ENCODE assay signal across 7 cellular contexts in the genomic region with DNA sequence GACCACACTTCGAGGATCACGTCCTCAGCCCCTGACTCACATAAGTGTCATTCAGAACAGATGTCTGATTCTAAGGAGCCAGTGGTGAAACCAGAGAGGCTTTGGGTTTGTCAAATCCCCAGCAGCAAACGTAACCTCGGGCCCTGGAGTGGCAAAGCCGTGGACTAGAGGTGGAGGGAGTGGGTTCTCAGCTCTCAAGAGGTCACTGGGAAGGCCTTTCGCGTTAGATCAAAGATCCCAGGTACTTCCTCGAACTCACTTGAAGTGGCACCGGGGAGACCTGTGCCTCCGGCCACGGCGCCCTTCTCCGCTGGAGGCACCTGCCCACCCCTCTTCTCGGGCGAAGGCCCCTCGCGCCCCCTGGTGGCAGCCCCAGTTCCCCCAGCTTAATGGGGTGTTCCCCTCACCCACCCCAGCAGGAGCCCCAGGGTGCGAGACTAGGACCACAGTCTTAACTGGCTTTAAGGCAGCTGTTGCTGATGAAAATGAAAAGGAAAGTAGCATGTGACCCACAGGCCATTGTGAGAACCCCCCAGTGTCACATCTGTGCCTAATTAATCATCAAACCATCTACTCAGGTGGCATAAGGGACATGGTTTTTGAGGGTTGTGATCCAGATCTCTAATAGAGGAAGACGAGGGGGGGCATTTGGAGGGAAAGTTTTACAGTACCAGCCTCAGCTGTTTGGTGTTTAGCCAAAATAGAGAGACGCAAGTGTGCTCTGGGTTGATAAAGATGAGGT. TPM values are rescaled to one million over a fixed set of nuclear protein-coding genes. Genes with fewer than 3 reads are reported as not detected.
DNase-seq lines count a peak whose midpoint lies in the region; ATAC-seq and TF ChIP-seq lines count a peak whose summit lies in the region.

No MANE protein-coding gene starts in this region.

- ATAC-seq in HG02623 (IDR thresholded peaks at IDR 0.05; ENCODE audit: unreplicated experiment) (peak; percentile 70), left colon (peak; percentile 92)

- intact Hi-C loops in left colon (cut with DNase I, micrococcal nuclease) = loop anchor here in 1 of 2 donors (10.0 kb wide), 1 partner anchor 500 kb away; no protein-coding TSS in a partner anchor

- TF ChIP-seq CTCF in GM13977 (IDR thresholded peaks at IDR 0.05; ENCODE audit: extremely low read depth, insufficient read depth, missing control alignments) (peak; percentile 90), cardiac fibroblast (IDR thresholded peaks at IDR 0.05; ENCODE audit: low read depth, low read length) (peak; percentile 93)

- DNase-seq in GM13977 (ENCODE audit: low spot score) = peak; percentile 90
- peak; percentile 3 for DNase-seq in NCI-H146 treated with DMSO at 0.1 percent for 48 hours (lab: John Stamatoyannopoulos, UW; ENCODE audit: unreplicated experiment)
- peak; percentile 62 to 78 (median 72) for DNase-seq in activated CD4-positive, CD25-positive, alpha-beta regulatory T cell (lab: John Stamatoyannopoulos, UW)
- DNase-seq in cardiac fibroblast (ENCODE audit: low read depth in 2 of 2) = peak; percentile 62 to 68
- peak; percentile 72 to 87 for DNase-seq in left colon
- DNase-seq in stimulated activated CD4-positive, alpha-beta T cell treated with anti-CD3 and anti-CD28 coated beads, Interleukin-2, amount 100 ng/mL, for 48 hours = peak; percentile 85 to 90

- H3K4me3 ChIP-seq in cardiac fibroblast (replicated peaks in 1 of 2; ENCODE audit: low read depth in 2 of 2, low read length in 2 of 2) = peak overlapping the region; percentile 45 to 49

- in situ Hi-C loops in GM13977 (cut with MboI; ENCODE audit: low pct_unique_long_range_greater_than_20kb, low sequenced_read_pairs, unreplicated experiment) = no loop called here

RNA-seq across cellular contexts. Expression of gene ESR2, which starts 0.7 kb away (rescaled TPM):
- under 1 TPM; 0.40 to 0.70 TPM for total RNA-seq in left colon

Comparison
In these comparisons a context has a peak if more than half of its experiments do, and no peak if none do; other contexts are left out.
1. Peak in every context shown above with its lines: DNase-seq, ATAC-seq and H3K4me3 ChIP-seq.
2. DNase-seq: peak in every context shown above with its lines; median percentile 90 in GM13977; 88 in stimulated activated CD4-positive, alpha-beta T cell treated with anti-CD3 and anti-CD28 coated beads, Interleukin-2, amount 100 ng/mL, for 48 hours; 80 in left colon; 72 in activated CD4-positive, CD25-positive, alpha-beta regulatory T cell; 65 in cardiac fibroblast; 3 in NCI-H146 treated with DMSO at 0.1 percent for 48 hours.